Comparison of ENCODE assay signal across 9 cellular contexts in the genomic region with DNA sequence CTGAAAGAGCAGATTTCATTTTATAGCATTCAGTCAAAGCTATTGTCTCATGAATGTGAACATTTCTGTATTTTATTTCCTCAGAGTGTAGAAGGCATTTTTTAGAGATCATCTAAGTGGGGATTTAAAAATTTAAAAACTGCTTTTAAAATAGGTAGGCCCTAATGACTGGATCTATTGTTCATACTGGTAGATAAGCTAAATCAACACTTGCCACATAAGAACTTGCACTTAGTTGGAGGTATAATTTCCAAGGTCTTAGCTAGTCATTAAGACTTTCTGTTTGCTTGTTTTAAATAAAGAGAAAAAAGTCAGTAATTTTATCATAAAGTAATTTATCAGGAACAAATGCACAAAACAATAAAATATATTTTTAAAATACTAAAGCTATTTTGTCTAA.
"Had no signal": no experiment of that assay in that cellular context is flagged by ENCODE, and none has a peak within 500 bp of the region (broad histone marks: within the 10 kb centered on the region; RNA-seq: fewer than 3 reads in every experiment).

No MANE protein-coding gene starts in this region.

- H3K9me3 ChIP-seq: HAP-1 had no signal

- H3K36me3 ChIP-seq: HAP-1 had no signal

- ATAC-seq: GM23338, HCT116 had no signal

- H3K4me3 ChIP-seq: GM23248, GM23338, HAP-1 had no signal

- DNase-seq: GM23248, GOT3, H7, H9, HCEC 1CT, HFFc6 had no signal

- H3K27ac ChIP-seq: GM23248 had no signal

- H3K4me1 ChIP-seq: HAP-1 had no signal
